Comparison of ENCODE assay signal across 8 cellular contexts in genomic region chr12:62278022-62278421, GRCh38.
"Had no signal": no experiment of that assay in that cellular context is flagged by ENCODE, and none has a peak within 500 bp of the region (broad histone marks: within the 10 kb centered on the region; RNA-seq: fewer than 3 reads in every experiment).

No MANE protein-coding gene starts in this region.

- H3K27ac Mint-ChIP-seq: IgD-negative memory B cell had no signal

- ATAC-seq: HepG2 had no signal

- FAIRE-seq: HepG2, HTR-8/SVneo had no signal

- H3K4me3 Mint-ChIP-seq: IgD-negative memory B cell had no signal

- H3K27me3 Mint-ChIP-seq: IgD-negative memory B cell had no signal

- DNase-seq: IMR-90, KBM-7, KG1 had no signal

- H3K27ac ChIP-seq: HL-60, KMS-11 had no signal

- H3K9ac ChIP-seq: KMS-11 had no signal

- H3K4me2 ChIP-seq: KMS-11 had no signal

- H3K9me3 Mint-ChIP-seq: IgD-negative memory B cell had no signal
